ENCODE assay signal across 22 cellular contexts in genomic region chr7:37062460-37062859, GRCh38.
"Had no signal": no experiment of that assay in that cellular context is flagged by ENCODE, and none has a peak within 500 bp of the region (broad histone marks: within the 10 kb centered on the region; RNA-seq: fewer than 3 reads in every experiment).

No MANE protein-coding gene starts in this region.

- H3K4me3 Mint-ChIP-seq: activated CD8-positive, alpha-beta T cell treated with anti-CD3 and anti-CD28 coated beads for 36 hours; activated naive CD4-positive, alpha-beta T cell treated with anti-CD3 and anti-CD28 coated beads, Interleukin-2, amount 10 ng/mL, durations not matched to agents 7 days and 5 days; activated T-cell treated with anti-CD3 and anti-CD28 coated beads, Interleukin-2, amount 50 U/mL, for 4 hours; naive thymus-derived CD4-positive, alpha-beta T cell; T-helper 1 cell treated with Interleukin-12 subunit alpha and Interleukin-12 subunit beta and Interleukin-4 antibody, amounts not matched to agents 30 μg/mL and 1 μg/mL, for 36 hours had no signal

- H3K36me3 ChIP-seq: adrenal gland, cardiac muscle cell, gastrocnemius medialis, left ventricle myocardium inferior, right atrium auricular region, thyroid gland, WERI-Rb-1 had no signal

- H3K27me3 ChIP-seq: adrenal gland, cardiac muscle cell, gastrocnemius medialis, right atrium auricular region, thyroid gland had no signal

- H3K4me1 ChIP-seq: adrenal gland, gastrocnemius medialis, left ventricle myocardium inferior, right atrium auricular region had no signal

- H3K9me3 Mint-ChIP-seq: activated naive CD4-positive, alpha-beta T cell treated with anti-CD3 and anti-CD28 coated beads, Interleukin-2, amount 10 ng/mL, durations not matched to agents 7 days and 5 days; T-helper 1 cell treated with Interleukin-12 subunit alpha and Interleukin-12 subunit beta and Interleukin-4 antibody, amounts not matched to agents 30 μg/mL and 1 μg/mL, for 36 hours had no signal

- H3K4me3 ChIP-seq: adrenal gland, cardiac muscle cell, gastrocnemius medialis, left ventricle myocardium inferior, right atrium auricular region, thyroid gland had no signal

- H3K27ac Mint-ChIP-seq: activated CD8-positive, alpha-beta T cell treated with anti-CD3 and anti-CD28 coated beads for 36 hours; activated naive CD4-positive, alpha-beta T cell treated with anti-CD3 and anti-CD28 coated beads, Interleukin-2, amount 10 ng/mL, durations not matched to agents 7 days and 5 days; naive thymus-derived CD4-positive, alpha-beta T cell; T-helper 1 cell treated with Interleukin-12 subunit alpha and Interleukin-12 subunit beta and Interleukin-4 antibody, amounts not matched to agents 30 μg/mL and 1 μg/mL, for 36 hours had no signal

- H3K27me3 Mint-ChIP-seq: activated CD8-positive, alpha-beta T cell treated with anti-CD3 and anti-CD28 coated beads for 36 hours; activated naive CD4-positive, alpha-beta T cell treated with anti-CD3 and anti-CD28 coated beads, Interleukin-2, amount 10 ng/mL, durations not matched to agents 7 days and 5 days; naive thymus-derived CD4-positive, alpha-beta T cell had no signal

- ATAC-seq: activated CD8-positive, alpha-beta T cell treated with anti-CD3 and anti-CD28 coated beads for 36 hours; gastrocnemius medialis; naive thymus-derived CD4-positive, alpha-beta T cell had no signal

- H3K9me3 ChIP-seq: adrenal gland, gastrocnemius medialis, left ventricle myocardium inferior, right atrium auricular region, thyroid gland had no signal

- H3K27ac ChIP-seq: cardiac muscle cell, gastrocnemius medialis, left ventricle myocardium inferior, right atrium auricular region, thyroid gland, WERI-Rb-1 had no signal

- DNase-seq: activated CD8-positive, alpha-beta T cell treated with anti-CD3 and anti-CD28 coated beads for 36 hours; activated effector memory CD4-positive, alpha-beta T cell treated with Interleukin-2 at 50 U/mL for 16 hours; activated naive CD4-positive, alpha-beta T cell treated with anti-CD3 and anti-CD28 coated beads, Interleukin-2, amount 10 ng/mL, durations not matched to agents 7 days and 5 days; activated T-cell treated with anti-CD3 and anti-CD28 coated beads, Interleukin-2, amount 50 U/mL, for 4 hours; dermis blood vessel endothelial cell; erythroblast; gastrocnemius medialis; head of caudate nucleus; left ventricle myocardium inferior; mesenchymal stem cell; naive thymus-derived CD4-positive, alpha-beta T cell; occipital lobe; stimulated activated CD4-positive, alpha-beta T cell treated with anti-CD3 and anti-CD28 coated beads, Interleukin-12 subunit alpha, Interleukin-12 subunit beta, amount 100 ng/mL, for 4 hours; stimulated activated CD4-positive, alpha-beta T cell treated with anti-CD3 and anti-CD28 coated beads, Interleukin-1b, Interleukin-23, amount 100 ng/mL, for 48 hours; stimulated activated CD8-positive, alpha-beta memory T cell treated with anti-CD3 and anti-CD28 coated beads, Interleukin-4, amount 100 ng/mL, for 48 hours; stimulated activated naive CD4-positive, alpha-beta T cell; thyroid gland; WERI-Rb-1 had no signal
